26 cellular contexts compared by ENCODE assay signal in genomic region chr7:110604885-110605284, GRCh38.
DNase-seq lines count a peak whose midpoint lies in the region; ATAC-seq and TF ChIP-seq lines count a peak whose summit lies in the region.
"Had no signal": no experiment of that assay in that cellular context is flagged by ENCODE, and none has a peak within 500 bp of the region (broad histone marks: within the 10 kb centered on the region; RNA-seq: fewer than 3 reads in every experiment).

No MANE protein-coding gene starts in this region.

- peaks cover 7% of the 10 kb centered on the region for H3K4me1 Mint-ChIP-seq in activated CD8-positive, alpha-beta T cell treated with anti-CD3 and anti-CD28 coated beads for 36 hours (ENCODE audit: low read depth)
- H3K4me1 Mint-ChIP-seq: CD8-positive, alpha-beta memory T cell had no signal

- no peak overlapping the region for H3K27ac Mint-ChIP-seq in activated CD8-positive, alpha-beta T cell treated with anti-CD3 and anti-CD28 coated beads for 36 hours
- H3K27ac Mint-ChIP-seq: CD8-positive, alpha-beta memory T cell; H9; HFFc6; T-helper 17 cell had no signal

- H3K27me3 Mint-ChIP-seq in activated CD8-positive, alpha-beta T cell treated with anti-CD3 and anti-CD28 coated beads for 36 hours: no peaks in the 10 kb centered on the region
- H3K27me3 Mint-ChIP-seq: CD8-positive, alpha-beta memory T cell had no signal

- no peak for ATAC-seq in SK-N-SH treated with all-trans-retinoic acid at 6 μM for 48 hours
- no peak for ATAC-seq in activated CD8-positive, alpha-beta T cell treated with anti-CD3 and anti-CD28 coated beads for 36 hours
- ATAC-seq: HepG2, K562, Right ventricle myocardium inferior, T-helper 17 cell had no signal

- DNase-seq in NCI-H1694 treated with DMSO at 0.1 percent for 48 hours (lab: John Stamatoyannopoulos, UW): peak; percentile 27
- no peak for DNase-seq in NCI-H1694 (lab: John Stamatoyannopoulos, UW)
- peak; percentile 30 to 71 for DNase-seq in NCI-H524 (lab: John Stamatoyannopoulos, UW)
- DNase-seq in DMS153 (lab: John Stamatoyannopoulos, UW): no peak
- no peak for DNase-seq in activated CD8-positive, alpha-beta T cell treated with anti-CD3 and anti-CD28 coated beads for 36 hours
- DNase-seq in AML-193 (lab: John Stamatoyannopoulos, UW): no peak
- no peak for DNase-seq in NCI-H345 (lab: John Stamatoyannopoulos, UW)
- DNase-seq: ACHN; Calu3; CD8-positive, alpha-beta memory T cell; DMS79 treated with DMSO at 0.1 percent for 48 hours; GM23248; H9; HFFc6; MG63; NCI-H1417; NCI-H187 treated with DMSO at 0.1 percent for 48 hours; NCI-H2107; NCI-H748 treated with DMSO at 0.1 percent for 48 hours; OCI-M1; SW 1271; T-helper 17 cell had no signal

- intact Hi-C loops in activated CD8-positive, alpha-beta T cell treated with anti-CD3 and anti-CD28 coated beads for 36 hours (cut with micrococcal nuclease): no loop called here

- TF ChIP-seq CTCF in activated CD8-positive, alpha-beta T cell treated with anti-CD3 and anti-CD28 coated beads for 36 hours (IDR thresholded peaks at IDR 0.05): no peak

- H3K4me3 Mint-ChIP-seq in activated CD8-positive, alpha-beta T cell treated with anti-CD3 and anti-CD28 coated beads for 36 hours: no peak overlapping the region
- H3K4me3 Mint-ChIP-seq: CD8-positive, alpha-beta memory T cell; H9; HFFc6; T-helper 17 cell had no signal

- CTCF ChIA-PET in activated CD8-positive, alpha-beta T cell treated with anti-CD3 and anti-CD28 coated beads for 36 hours (lab: Charles Lee): no interaction called here

- POLR2A ChIA-PET in activated CD8-positive, alpha-beta T cell treated with anti-CD3 and anti-CD28 coated beads for 36 hours (lab: Charles Lee): no interaction called here

- H3K9me3 Mint-ChIP-seq in activated CD8-positive, alpha-beta T cell treated with anti-CD3 and anti-CD28 coated beads for 36 hours: no peaks in the 10 kb centered on the region
- H3K9me3 Mint-ChIP-seq: H9, HFFc6 had no signal

- no peaks in the 10 kb centered on the region for H3K36me3 Mint-ChIP-seq in activated CD8-positive, alpha-beta T cell treated with anti-CD3 and anti-CD28 coated beads for 36 hours (ENCODE audit: low read depth)
- H3K36me3 Mint-ChIP-seq: CD8-positive, alpha-beta memory T cell had no signal

TF ChIP-seq in SK-N-SH treated with all-trans-retinoic acid at 6 μM for 48 hours, 23 proteins besides CTCF, POLR2A, EP300 and RAD21:
- TF ChIP-seq TCF4 (CRISPR knock-in tag; IDR thresholded peaks at IDR 0.05; ENCODE audit: borderline replicate concordance): peak; percentile 52; the same call in 1 of the 2 replicates
- no peak for TF ChIP-seq OSR1 (CRISPR knock-in tag; IDR thresholded peaks at IDR 0.05)

Comparison
In these comparisons a context has a peak if more than half of its experiments do, and no peak if none do; other contexts are left out.
1. DNase-seq: peak in NCI-H1694 treated with DMSO at 0.1 percent for 48 hours (single experiment) and NCI-H524 (2 of 2); none in NCI-H1694 (single experiment), DMS153 (single experiment), activated CD8-positive, alpha-beta T cell treated with anti-CD3 and anti-CD28 coated beads for 36 hours (single experiment), AML-193 (0 of 2) and NCI-H345 (single experiment).